ENCODE assay signal across 15 cellular contexts in genomic region chr14:104953896-104954656, GRCh38. TPM values are rescaled to one million over a fixed set of nuclear protein-coding genes. Genes with fewer than 3 reads are reported as not detected.
"Had no signal": no experiment of that assay in that cellular context is flagged by ENCODE, and none has a peak within 500 bp of the region (broad histone marks: within the 10 kb centered on the region; RNA-seq: fewer than 3 reads in every experiment).

No MANE protein-coding gene starts in this region.

- H3K4me1 ChIP-seq: ascending aorta, breast epithelium, prostate gland had no signal

- H3K4me3 Mint-ChIP-seq: activated CD4-positive, alpha-beta T cell treated with anti-CD3 and anti-CD28 coated beads, Interleukin-2, amount 10 ng/mL, durations not matched to agents 7 days and 5 days; endodermal cell; nephron; stimulated activated naive CD8-positive, alpha-beta T cell treated with anti-CD3 and anti-CD28 coated beads, Interleukin-15, amount 100 ng/mL, for 72 hours had no signal

- H3K4me1 Mint-ChIP-seq: activated CD4-positive, alpha-beta T cell treated with anti-CD3 and anti-CD28 coated beads, Interleukin-2, amount 10 ng/mL, durations not matched to agents 7 days and 5 days; endodermal cell; nephron; stimulated activated naive CD8-positive, alpha-beta T cell treated with anti-CD3 and anti-CD28 coated beads, Interleukin-15, amount 100 ng/mL, for 72 hours had no signal

- H3K9me3 ChIP-seq: ascending aorta, breast epithelium, prostate gland, sigmoid colon had no signal

- H3K36me3 ChIP-seq: breast epithelium, prostate gland had no signal

- H3K4me3 ChIP-seq: ascending aorta, breast epithelium, dorsolateral prefrontal cortex, hepatocyte, prostate gland, sigmoid colon had no signal

- DNase-seq: activated CD4-positive, alpha-beta T cell treated with anti-CD3 and anti-CD28 coated beads, Interleukin-2, amount 10 ng/mL, durations not matched to agents 7 days and 5 days; activated CD8-positive, alpha-beta memory T cell treated with anti-CD3 and anti-CD28 coated beads, Interleukin-2, amount 50 U/mL, for 48 hours; endodermal cell; occipital lobe; sigmoid colon; stimulated activated CD4-positive, alpha-beta T cell treated with anti-CD3 and anti-CD28 coated beads, Interleukin-1b, Interleukin-23, amount 100 ng/mL, for 48 hours; stimulated activated naive CD8-positive, alpha-beta T cell treated with anti-CD3 and anti-CD28 coated beads, Interleukin-15, amount 100 ng/mL, for 72 hours; SW 1271 had no signal

- H3K27me3 ChIP-seq: ascending aorta, breast epithelium, hepatocyte, sigmoid colon had no signal

- H3K27ac ChIP-seq: ascending aorta, breast epithelium, dorsolateral prefrontal cortex, hepatocyte, prostate gland, sigmoid colon had no signal

- ATAC-seq: stimulated activated naive CD8-positive, alpha-beta T cell treated with anti-CD3 and anti-CD28 coated beads, Interleukin-15, amount 100 ng/mL, for 72 hours had no signal

- H3K9me3 Mint-ChIP-seq: activated CD4-positive, alpha-beta T cell treated with anti-CD3 and anti-CD28 coated beads, Interleukin-2, amount 10 ng/mL, durations not matched to agents 7 days and 5 days; endodermal cell; stimulated activated naive CD8-positive, alpha-beta T cell treated with anti-CD3 and anti-CD28 coated beads, Interleukin-15, amount 100 ng/mL, for 72 hours had no signal

- H3K27ac Mint-ChIP-seq: activated CD4-positive, alpha-beta T cell treated with anti-CD3 and anti-CD28 coated beads, Interleukin-2, amount 10 ng/mL, durations not matched to agents 7 days and 5 days; endodermal cell; nephron had no signal

RNA-seq across cellular contexts. Expression of gene AHNAK2, which starts 24.1 kb away (rescaled TPM):
- total RNA-seq: activated CD4-positive, alpha-beta T cell treated with anti-CD3 and anti-CD28 coated beads, Interleukin-2, amount 10 ng/mL, durations not matched to agents 7 days and 5 days had no signal

RNA-seq across cellular contexts. Expression of gene PLD4, which starts 29.4 kb away (rescaled TPM):
- total RNA-seq: activated CD4-positive, alpha-beta T cell treated with anti-CD3 and anti-CD28 coated beads, Interleukin-2, amount 10 ng/mL, durations not matched to agents 7 days and 5 days; ascending aorta; endodermal cell; hepatocyte had no signal
- polyA plus RNA-seq: keratinocyte had no signal
